In genomic region chr17:44707755-44708400, GRCh38 we compare ENCODE assay signal across 8 cellular contexts. TPM values are rescaled to one million over a fixed set of nuclear protein-coding genes. Genes with fewer than 3 reads are reported as not detected.
DNase-seq lines count a peak whose midpoint lies in the region; ATAC-seq and TF ChIP-seq lines count a peak whose summit lies in the region.

No MANE protein-coding gene starts in this region.

- no peaks in the 10 kb centered on the region for H3K9me3 ChIP-seq in KOPT-K1 (ENCODE audit: insufficient read depth, low read length, poor library complexity, severe bottlenecking)
- H3K9me3 ChIP-seq in mucosa of stomach (ENCODE audit: control insufficient read depth, low read length): no peaks in the 10 kb centered on the region

- TF ChIP-seq CTCF in AG10803 (conservative IDR thresholded peaks at IDR 0.05; ENCODE audit: low read length): no peak

- peak overlapping the region; percentile 73 for H3K9ac ChIP-seq in mucosa of stomach (ENCODE audit: low read length)

- peak overlapping the region; percentile 97 for H3K4me3 ChIP-seq in AG10803 (ENCODE audit: low read length)
- peak overlapping the region; percentile 85 for H3K4me3 ChIP-seq in mucosa of stomach (ENCODE audit: low read length)

- peak overlapping the region; percentile 87 for H3K27ac ChIP-seq in KOPT-K1 (ENCODE audit: low read depth, low read length, poor library complexity, severe bottlenecking)

- H3K36me3 ChIP-seq in KOPT-K1 (ENCODE audit: insufficient read depth, low read length) (0 out of 2 replicates have a peak, but pooled peaks cover 8% of the 10 kb centered on the region), mucosa of stomach (ENCODE audit: control insufficient read depth, insufficient read depth, low read length) (no peaks in the 10 kb centered on the region)

- DNase-seq in AG10803 (ENCODE audit: low read depth) (no peak), dermis blood vessel endothelial cell (peak; percentile 1), NCI-H2196 treated with DMSO at 0.1 percent for 48 hours (lab: John Stamatoyannopoulos, UW; ENCODE audit: unreplicated experiment) (no peak), NCI-H1048 (lab: John Stamatoyannopoulos, UW) (no peak)

- H3K27me3 ChIP-seq in mucosa of stomach (ENCODE audit: control insufficient read depth, insufficient read depth, low read length): no peaks in the 10 kb centered on the region

- H3K4me1 ChIP-seq in mucosa of stomach (ENCODE audit: control insufficient read depth, insufficient read depth, low read length): peaks cover 12% of the 10 kb centered on the region

- no peak for ATAC-seq in HG02870 (IDR thresholded peaks at IDR 0.05; ENCODE audit: unreplicated experiment)
- ATAC-seq in GM21825 (IDR thresholded peaks at IDR 0.05; ENCODE audit: unreplicated experiment): no peak

RNA-seq across cellular contexts. Expression of gene DBF4B, which starts 0.6 kb away (rescaled TPM):
- 2.6 and 7.7 TPM in 2 replicates for total RNA-seq in dermis blood vessel endothelial cell

RNA-seq across cellular contexts. Expression of gene CCDC43, which starts 18.3 kb away (rescaled TPM):
- 40.2 and 45.5 TPM in 2 replicates for total RNA-seq in dermis blood vessel endothelial cell

RNA-seq across cellular contexts. Expression of gene ADAM11, which starts 50.9 kb away (rescaled TPM):
- under 0.01 and 0.09 TPM in 2 replicates for total RNA-seq in dermis blood vessel endothelial cell

RNA-seq across cellular contexts. Expression of gene MEIOC, which starts 51.6 kb away (rescaled TPM):
- total RNA-seq in dermis blood vessel endothelial cell: under 0.01 TPM in 2 replicates
